ENCODE assay signal across 21 cellular contexts in genomic region chr12:130253866-130254265, GRCh38.
DNase-seq lines count a peak whose midpoint lies in the region; ATAC-seq and TF ChIP-seq lines count a peak whose summit lies in the region.
"Had no signal": no experiment of that assay in that cellular context is flagged by ENCODE, and none has a peak within 500 bp of the region (broad histone marks: within the 10 kb centered on the region; RNA-seq: fewer than 3 reads in every experiment).

No MANE protein-coding gene starts in this region.

- WGBS in body of pancreas, 2 donors = 49 to 65% methylated on average over 5 of the region's 5 CpGs
- 63% methylated on average over 5 of the region's 5 CpGs for WGBS in suprapubic skin
- 83 to 94% (median 88%) methylated on average over 5 of the region's 5 CpGs for WGBS in heart left ventricle, 4 donors

- TF ChIP-seq CTCF in body of pancreas (IDR thresholded peaks at IDR 0.05) = no peak
- no peak for TF ChIP-seq CTCF in suprapubic skin (IDR thresholded peaks at IDR 0.05)
- TF ChIP-seq CTCF in heart left ventricle (IDR thresholded peaks at IDR 0.05) = no peak

- H3K4me3 ChIP-seq in body of pancreas = no peak overlapping the region
- no peak overlapping the region for H3K4me3 ChIP-seq in suprapubic skin
- no peak overlapping the region for H3K4me3 ChIP-seq in heart left ventricle
- H3K4me3 ChIP-seq: BLaER1, SJSA1 had no signal

- H3K27me3 ChIP-seq in body of pancreas (no peaks in the 10 kb centered on the region), layer of hippocampus (ENCODE audit: control insufficient read depth, insufficient read depth, low read length) (no peaks in the 10 kb centered on the region), suprapubic skin (no peaks in the 10 kb centered on the region), heart left ventricle (no peaks in the 10 kb centered on the region)
- H3K27me3 ChIP-seq: BLaER1, SJSA1 had no signal

- H3K9me3 Mint-ChIP-seq in activated naive CD4-positive, alpha-beta T cell treated with anti-CD3 and anti-CD28 coated beads, Interleukin-2, amount 50 U/mL, for 72 hours = no peaks in the 10 kb centered on the region
- H3K9me3 Mint-ChIP-seq: CD4-positive, alpha-beta T cell had no signal

- H3K4me1 ChIP-seq in body of pancreas = no peaks in the 10 kb centered on the region
- H3K4me1 ChIP-seq in suprapubic skin = peaks cover 8% of the 10 kb centered on the region
- H3K4me1 ChIP-seq in heart left ventricle = no peaks in the 10 kb centered on the region
- H3K4me1 ChIP-seq: BLaER1, SJSA1 had no signal

- peak overlapping the region; percentile 21 to 84 (median 81) for H3K27ac ChIP-seq in body of pancreas
- H3K27ac ChIP-seq in layer of hippocampus (ENCODE audit: low read depth, low read length) = peak overlapping the region; percentile 88
- peak overlapping the region; percentile 55 for H3K27ac ChIP-seq in suprapubic skin
- no peak overlapping the region for H3K27ac ChIP-seq in heart left ventricle
- H3K27ac ChIP-seq: 22Rv1, BLaER1, KMS-11, SJSA1 had no signal

- DNase-seq in DMS53 (lab: John Stamatoyannopoulos, UW) (peak; percentile 30), DMS53 treated with DMSO at 0.1 percent for 48 hours (lab: John Stamatoyannopoulos, UW; ENCODE audit: unreplicated experiment) (no peak), body of pancreas (peak; percentile 13 to 42 (median 21)), suprapubic skin (ENCODE audit: low spot score in 2 of 2) (no peak), NCI-H748 treated with DMSO at 0.1 percent for 48 hours (lab: John Stamatoyannopoulos, UW) (no peak), heart left ventricle (no peak)
- no peak for DNase-seq in activated naive CD4-positive, alpha-beta T cell treated with anti-CD3 and anti-CD28 coated beads, Interleukin-2, amount 50 U/mL, for 72 hours (ENCODE audit: low spot score in 2 of 2)
- DNase-seq: ACHN; CD4-positive, alpha-beta T cell; GDM1; IMR-90; NCI-H1417; NCI-H1694 treated with DMSO at 0.1 percent for 48 hours; OCI-M1 had no signal

- H3K36me3 ChIP-seq in body of pancreas (replicated peaks in 1 of 2; ENCODE audit: insufficient read depth in 1 of 2, low read depth in 2 of 2) = no peaks in the 10 kb centered on the region
- H3K36me3 ChIP-seq in suprapubic skin = no peaks in the 10 kb centered on the region
- no peaks in the 10 kb centered on the region for H3K36me3 ChIP-seq in heart left ventricle
- H3K36me3 ChIP-seq: BLaER1, SJSA1 had no signal

- ATAC-seq in body of pancreas (peak; percentile 9), heart left ventricle (no peak)
- no peak for ATAC-seq in activated naive CD4-positive, alpha-beta T cell treated with anti-CD3 and anti-CD28 coated beads, Interleukin-2, amount 50 U/mL, for 72 hours
- ATAC-seq: HCT116, Right ventricle myocardium inferior had no signal

- TF ChIP-seq EP300 in suprapubic skin (IDR thresholded peaks at IDR 0.05) = no peak

- H3K27ac Mint-ChIP-seq in activated naive CD4-positive, alpha-beta T cell treated with anti-CD3 and anti-CD28 coated beads, Interleukin-2, amount 50 U/mL, for 72 hours = no peak overlapping the region
- H3K27ac Mint-ChIP-seq: CD4-positive, alpha-beta T cell had no signal

- no peaks in the 10 kb centered on the region for H3K36me3 Mint-ChIP-seq in activated naive CD4-positive, alpha-beta T cell treated with anti-CD3 and anti-CD28 coated beads, Interleukin-2, amount 50 U/mL, for 72 hours

- TF ChIP-seq POLR2A in body of pancreas (IDR thresholded peaks at IDR 0.05) = no peak
- TF ChIP-seq POLR2A in suprapubic skin (IDR thresholded peaks at IDR 0.05) = no peak
- TF ChIP-seq POLR2A in heart left ventricle (IDR thresholded peaks at IDR 0.05) = no peak

- no peaks in the 10 kb centered on the region for H3K9me3 ChIP-seq in body of pancreas
- H3K9me3 ChIP-seq in suprapubic skin = no peaks in the 10 kb centered on the region
- no peaks in the 10 kb centered on the region for H3K9me3 ChIP-seq in heart left ventricle
- H3K9me3 ChIP-seq: BLaER1, SJSA1 had no signal

- intact Hi-C loops in body of pancreas (cut with DNase I) (no loop called here), heart left ventricle (cut with DNase I) (no loop called here)

Comparison
In these comparisons a context has a peak if more than half of its experiments do, and no peak if none do; other contexts are left out.
1. DNase-seq: peak in DMS53 (single experiment) and body of pancreas (4 of 4); none in DMS53 treated with DMSO at 0.1 percent for 48 hours (single experiment), suprapubic skin (0 of 2), NCI-H748 treated with DMSO at 0.1 percent for 48 hours (single experiment), activated naive CD4-positive, alpha-beta T cell treated with anti-CD3 and anti-CD28 coated beads, Interleukin-2, amount 50 U/mL, for 72 hours (0 of 2) and heart left ventricle (0 of 5).
2. H3K27ac ChIP-seq: peak in body of pancreas (4 of 4), layer of hippocampus (single experiment) and suprapubic skin (single experiment); none in heart left ventricle (0 of 12).